ENCODE assay signal across 7 cellular contexts in the genomic region with DNA sequence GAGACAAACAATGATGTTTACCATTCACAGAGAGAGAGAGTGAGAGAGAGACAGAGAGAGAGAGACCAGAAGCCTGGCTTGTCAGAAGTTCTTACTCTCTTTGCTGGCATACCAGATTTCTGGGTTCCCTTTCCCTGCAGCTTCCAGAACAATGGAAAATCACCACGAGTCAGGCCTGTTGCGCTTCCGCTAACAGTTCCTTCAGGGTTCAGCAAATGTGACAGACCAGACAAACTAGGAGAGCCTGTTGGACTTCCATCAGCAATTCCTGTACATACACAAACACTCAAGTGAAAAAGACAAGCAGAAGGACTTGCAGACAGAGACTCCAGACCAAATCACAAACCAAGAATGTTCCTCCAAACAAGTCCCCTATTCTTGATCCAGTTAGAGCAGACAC. TPM values are rescaled to one million over a fixed set of nuclear protein-coding genes. Genes with fewer than 3 reads are reported as not detected.
"Had no signal": no experiment of that assay in that cellular context is flagged by ENCODE, and none has a peak within 500 bp of the region (broad histone marks: within the 10 kb centered on the region; RNA-seq: fewer than 3 reads in every experiment).

No MANE protein-coding gene starts in this region.

RNA-seq across cellular contexts. Expression of a gene that starts 6.1 kb away (rescaled TPM):
- total RNA-seq: LHCN-M2, OCI-LY7, Peyer's patch, SJSA1 had no signal
- polyA plus RNA-seq: SK-N-SH had no signal

RNA-seq across cellular contexts. Expression of a gene that starts 7.3 kb away (rescaled TPM):
- total RNA-seq: LHCN-M2, MCF 10A, OCI-LY7, Peyer's patch, Right ventricle myocardium superior, SJSA1 had no signal
- polyA plus RNA-seq: SK-N-SH had no signal

RNA-seq across cellular contexts. Expression of a gene that starts 21.4 kb away (rescaled TPM):
- total RNA-seq: LHCN-M2, MCF 10A, Peyer's patch, SJSA1 had no signal
- polyA plus RNA-seq: SK-N-SH had no signal
